ENCODE assay signal across 8 cellular contexts in the genomic region with DNA sequence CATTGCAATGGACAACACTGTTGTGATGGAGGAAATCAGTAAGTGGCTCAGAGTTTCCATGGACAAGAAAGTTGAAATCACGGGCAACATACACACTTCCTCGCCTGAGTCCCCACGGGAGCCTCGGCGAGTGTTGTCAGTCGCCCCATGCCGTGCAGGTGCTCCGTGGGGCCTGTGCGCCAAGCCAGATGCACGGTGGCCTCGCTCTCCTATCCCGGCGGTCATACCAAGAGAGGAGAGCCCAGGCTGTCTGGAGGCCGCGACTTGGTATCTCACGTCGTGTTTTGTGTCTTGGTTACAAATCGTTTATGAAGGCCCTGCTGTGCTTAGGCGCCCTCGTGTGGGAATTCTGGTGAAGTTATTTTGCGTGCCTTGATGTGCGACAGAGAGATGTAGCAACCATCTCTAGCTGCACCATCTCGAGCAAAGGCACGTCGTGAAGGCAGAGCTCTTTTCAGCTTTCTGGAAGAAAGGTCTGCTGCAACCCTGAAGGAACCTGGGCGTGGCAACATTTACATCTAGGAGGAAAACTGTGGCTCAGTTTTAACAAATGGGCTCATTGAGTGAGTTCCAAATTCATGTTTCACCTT. TPM values are rescaled to one million over a fixed set of nuclear protein-coding genes. Genes with fewer than 3 reads are reported as not detected.
DNase-seq lines count a peak whose midpoint lies in the region; ATAC-seq and TF ChIP-seq lines count a peak whose summit lies in the region.

No MANE protein-coding gene starts in this region.

- WGBS in thyroid gland, 2 donors = 66 to 71% methylated on average over 26 of the region's 26 CpGs

- no peak for TF ChIP-seq POLR2A in thyroid gland (IDR thresholded peaks at IDR 0.05)
- TF ChIP-seq POLR2A in GM18505 (IDR thresholded peaks at IDR 0.05; ENCODE audit: borderline replicate concordance, extremely low read depth, insufficient read depth, insufficient read length) = no peak

- intact Hi-C loops in thyroid gland (cut with DNase I) = no loop called here

- H3K4me1 Mint-ChIP-seq in T-helper 17 cell (peaks cover 3% of the 10 kb centered on the region), memory B cell (no peaks in the 10 kb centered on the region)

- H3K27me3 Mint-ChIP-seq in T-helper 17 cell = no peaks in the 10 kb centered on the region
- H3K27me3 Mint-ChIP-seq in memory B cell = no peaks in the 10 kb centered on the region

- ATAC-seq in T-helper 17 cell (peak; percentile 49), memory B cell (ENCODE audit: low read depth) (peak; percentile 53), GM18505 (IDR thresholded peaks at IDR 0.05; ENCODE audit: unreplicated experiment) (no peak), HG02870 (IDR thresholded peaks at IDR 0.05; ENCODE audit: unreplicated experiment) (no peak)

- no peak overlapping the region for H3K27ac Mint-ChIP-seq in T-helper 17 cell
- H3K27ac Mint-ChIP-seq in memory B cell = no peak overlapping the region

- no peak overlapping the region for H3K27ac ChIP-seq in thyroid gland

- H3K9ac ChIP-seq in Loucy (ENCODE audit: low read depth, low read length, poor library complexity, severe bottlenecking) = no peak overlapping the region

- no peak overlapping the region for H2AFZ ChIP-seq in Loucy (ENCODE audit: low read length)

- H3K9me3 ChIP-seq in Loucy (ENCODE audit: insufficient read depth, low read depth, low read length) = no peaks in the 10 kb centered on the region
- H3K9me3 ChIP-seq in T-helper 17 cell (ENCODE audit: control insufficient read depth, low read length, poor library complexity, severe bottlenecking) = no peaks in the 10 kb centered on the region
- no peaks in the 10 kb centered on the region for H3K9me3 ChIP-seq in thyroid gland

- DNase-seq in EL (peak; percentile 61), T-helper 17 cell (no peak), dermis microvascular lymphatic vessel endothelial cell (ENCODE audit: low read depth in 2 of 2) (peak; percentile 52 to 77), memory B cell (ENCODE audit: low spot score in 2 of 2) (peak; percentile 21 to 36), thyroid gland (peak; percentile 42 to 54)

- no peak overlapping the region for H3K4me3 ChIP-seq in Loucy (ENCODE audit: low read length, poor library complexity, severe bottlenecking)
- no peak overlapping the region for H3K4me3 ChIP-seq in thyroid gland (replicated peaks in 1 of 3)

- no peaks in the 10 kb centered on the region for H3K9me3 Mint-ChIP-seq in memory B cell

- no peaks in the 10 kb centered on the region for H3K27me3 ChIP-seq in Loucy (ENCODE audit: insufficient read depth, low read length, poor library complexity, severe bottlenecking)
- no peaks in the 10 kb centered on the region for H3K27me3 ChIP-seq in thyroid gland

- TF ChIP-seq CTCF in Loucy (conservative IDR thresholded peaks at IDR 0.05; ENCODE audit: low read length) (peak; percentile 63), thyroid gland (IDR thresholded peaks at IDR 0.05) (peak in 3 of 6 experiments; percentile 33 to 53 (median 38))

- H3K4me1 ChIP-seq in Loucy (ENCODE audit: insufficient read depth, low read length, poor library complexity, severe bottlenecking) (no peaks in the 10 kb centered on the region), thyroid gland (no peaks in the 10 kb centered on the region)

- H3F3A ChIP-seq in Loucy (ENCODE audit: low read depth) = no peaks in the 10 kb centered on the region

- H3K4me2 ChIP-seq in Loucy (ENCODE audit: low read depth, low read length, poor library complexity, severe bottlenecking) = no peak overlapping the region

- H3K36me3 ChIP-seq in Loucy (ENCODE audit: insufficient read depth, low read length) (peaks cover 69% of the 10 kb centered on the region; the same call in 1 of the 2 replicates), thyroid gland (peaks cover 42 to 52% of the 10 kb centered on the region in 2 donors)

- H3K4me3 Mint-ChIP-seq in T-helper 17 cell = no peak overlapping the region
- H3K4me3 Mint-ChIP-seq in memory B cell = no peak overlapping the region

- H3K79me2 ChIP-seq in Loucy (ENCODE audit: insufficient read depth, low read length) = no peaks in the 10 kb centered on the region

- H3K9me2 ChIP-seq in Loucy (replicated peaks; ENCODE audit: low read depth, low read length) = no peaks in the 10 kb centered on the region

- peaks cover 13% of the 10 kb centered on the region for H3K36me3 Mint-ChIP-seq in T-helper 17 cell (ENCODE audit: low read depth)
- H3K36me3 Mint-ChIP-seq in memory B cell = peaks cover 33% of the 10 kb centered on the region

- no peaks in the 10 kb centered on the region for H4K20me1 ChIP-seq in Loucy (ENCODE audit: insufficient read depth, low read length, poor library complexity, severe bottlenecking)

RNA-seq across cellular contexts. Expression of gene ATG4B, which starts 21.8 kb away (rescaled TPM):
- total RNA-seq in T-helper 17 cell = 100 to 1,000 TPM; 104 to 119 TPM
- total RNA-seq in dermis microvascular lymphatic vessel endothelial cell = 32.6 and 74.8 TPM in 2 replicates
- 100 to 1,000 TPM in 1 of 4 donors, 10 to 100 TPM in 3; 58.5 to 129 (median 86.2) TPM for total RNA-seq in thyroid gland

RNA-seq across cellular contexts. Expression of gene THAP4, which starts 22.3 kb away (rescaled TPM):
- total RNA-seq in T-helper 17 cell (10 to 100 TPM; 28.0 to 36.9 TPM), dermis microvascular lymphatic vessel endothelial cell (36.5 and 44.8 TPM in 2 replicates), thyroid gland (10 to 100 TPM; 42.9 to 53.6 (median 46.2) TPM)

RNA-seq across cellular contexts. Expression of gene DTYMK, which starts 27.4 kb away (rescaled TPM):
- total RNA-seq in T-helper 17 cell (10 to 100 TPM; 11.9 TPM), dermis microvascular lymphatic vessel endothelial cell (30.0 and 45.7 TPM in 2 replicates), thyroid gland (10 to 100 TPM in 3 of 4 donors, 1 to 10 TPM in 1; 9.6 to 24.0 (median 15.7) TPM)

RNA-seq across cellular contexts. Expression of gene ING5, which starts 42.6 kb away (rescaled TPM):
- 10 to 100 TPM; 50.2 to 60.8 TPM for total RNA-seq in T-helper 17 cell
- total RNA-seq in dermis microvascular lymphatic vessel endothelial cell = 16.7 and 27.4 TPM in 2 replicates
- total RNA-seq in thyroid gland = 10 to 100 TPM; 42.2 to 76.3 (median 59.9) TPM

Comparison
In these comparisons a context has a peak if more than half of its experiments do, and no peak if none do; other contexts are left out.
1. DNase-seq: peak in EL (single experiment), dermis microvascular lymphatic vessel endothelial cell (2 of 2), memory B cell (2 of 2) and thyroid gland (2 of 2); none in T-helper 17 cell (0 of 3).
2. ATAC-seq: peak in T-helper 17 cell (single experiment) and memory B cell (single experiment); none in GM18505 (single experiment) and HG02870 (single experiment).